In the genomic region with DNA sequence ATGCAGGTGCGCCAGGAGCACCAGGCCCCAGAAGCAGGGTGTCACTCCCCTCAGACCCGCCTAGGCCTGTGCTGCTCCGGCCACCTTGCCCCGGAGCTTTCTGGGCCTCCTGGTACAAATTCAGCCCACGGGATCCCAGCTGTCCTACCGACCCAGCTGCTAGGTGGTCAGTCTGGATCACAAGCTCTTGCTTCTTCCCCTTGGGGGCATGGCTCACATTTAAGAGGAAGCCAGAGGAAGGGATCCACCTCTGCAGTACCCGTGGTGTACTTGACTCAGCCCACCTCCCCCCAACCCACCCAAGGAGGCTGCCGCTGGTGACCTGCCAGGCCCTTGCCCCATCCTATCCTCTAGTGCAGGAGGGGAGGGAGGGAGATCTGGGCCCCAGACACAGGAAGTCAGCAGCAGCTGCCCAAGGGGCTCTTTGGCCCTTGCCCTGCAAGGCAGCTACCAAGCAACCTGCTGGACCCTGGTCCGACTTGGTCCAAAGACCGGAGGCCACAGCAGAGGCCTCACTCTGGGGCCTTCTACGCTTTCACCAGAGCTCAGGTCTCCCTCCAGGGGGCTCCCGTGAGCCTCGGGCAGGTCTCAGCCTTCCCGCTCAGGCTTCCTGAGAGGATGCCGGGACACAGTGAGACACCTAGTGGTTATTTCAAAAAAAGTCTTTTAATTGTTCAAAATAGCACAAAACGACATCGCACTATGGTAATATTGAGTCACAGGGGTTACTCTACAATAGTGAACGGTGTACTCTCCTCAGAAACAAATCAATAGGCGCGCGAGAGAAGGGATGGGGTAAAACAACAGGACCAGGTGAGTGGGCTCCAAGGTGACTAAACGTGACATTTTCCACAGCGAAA, we compare ENCODE assay signal across 8 cellular contexts. TPM values are rescaled to one million over a fixed set of nuclear protein-coding genes. Genes with fewer than 3 reads are reported as not detected.
DNase-seq lines count a peak whose midpoint lies in the region; ATAC-seq and TF ChIP-seq lines count a peak whose summit lies in the region.

No MANE protein-coding gene starts in this region.

- peak; percentile 85 for ATAC-seq in GM19463 (IDR thresholded peaks at IDR 0.05; ENCODE audit: unreplicated experiment)
- peak; percentile 92 for ATAC-seq in mucosa of descending colon

- peaks cover 0 to 12% (median 0%) of the 10 kb centered on the region in 3 donors for H3K27me3 Mint-ChIP-seq in CD14-positive monocyte (ENCODE audit: low read depth in 3 of 3)
- no peaks in the 10 kb centered on the region for H3K27me3 Mint-ChIP-seq in endodermal cell (ENCODE audit: insufficient read depth)

- H3K4me1 ChIP-seq in endodermal cell (ENCODE audit: control insufficient read depth, insufficient read depth, low read length) (no peaks in the 10 kb centered on the region), mucosa of descending colon (ENCODE audit: low read depth) (no peaks in the 10 kb centered on the region), stomach (peaks cover 0 to 49% (median 12%) of the 10 kb centered on the region in 4 donors)

- 40 to 54% methylated on average over 1 to 19 of the region's 23 CpGs for WGBS in endodermal cell (ENCODE audit: insufficient coverage in 1 of 2, insufficient read length in 1 of 2), 2 experiments
- 42 to 63% (median 45%) methylated on average over 22 to 23 of the region's 23 CpGs for WGBS in stomach, 5 donors

- TF ChIP-seq CTCF in CD14-positive monocyte (IDR thresholded peaks at IDR 0.05) (peak; percentile 84), endodermal cell (conservative IDR thresholded peaks at IDR 0.05) (peak; percentile 96), mucosa of descending colon (IDR thresholded peaks at IDR 0.05) (peak; percentile 64), stomach (IDR thresholded peaks at IDR 0.05) (peak in 5 of 7 experiments; percentile 52 to 84 (median 66))

- peaks cover 31% of the 10 kb centered on the region for H3K4me1 Mint-ChIP-seq in CD14-positive monocyte
- peaks cover 7% of the 10 kb centered on the region for H3K4me1 Mint-ChIP-seq in endodermal cell

- H3K9me3 Mint-ChIP-seq in CD14-positive monocyte (peaks cover 0 to 8% (median 0%) of the 10 kb centered on the region in 7 donors), endodermal cell (peaks cover 9% of the 10 kb centered on the region)

- H3K4me3 Mint-ChIP-seq in CD14-positive monocyte: no peak overlapping the region
- H3K4me3 Mint-ChIP-seq in endodermal cell: no peak overlapping the region

- no peak overlapping the region for H3K9ac ChIP-seq in endodermal cell (ENCODE audit: extremely low read depth, low read length, poor library complexity, severe bottlenecking)

- H3K27me3 ChIP-seq in endodermal cell (ENCODE audit: control insufficient read depth, insufficient read depth, low read length, poor library complexity, severe bottlenecking): no peaks in the 10 kb centered on the region
- peaks cover 0 to 9% (median 0%) of the 10 kb centered on the region in 3 donors for H3K27me3 ChIP-seq in stomach

- intact Hi-C loops in CD14-positive monocyte (cut with micrococcal nuclease): no loop called here
- intact Hi-C loops in mucosa of descending colon (cut with DNase I, micrococcal nuclease): no loop called here
- intact Hi-C loops in stomach (cut with DNase I; ENCODE audit: low total_unique reads): no loop called here

- H3K4me3 ChIP-seq in endodermal cell (ENCODE audit: low read length) (no peak overlapping the region), mucosa of descending colon (no peak overlapping the region), stomach (no peak overlapping the region)

- H3K9me3 ChIP-seq in endodermal cell (ENCODE audit: control insufficient read depth, low read length) (no peaks in the 10 kb centered on the region), mucosa of descending colon (no peaks in the 10 kb centered on the region), stomach (no peaks in the 10 kb centered on the region)

- H3K27ac Mint-ChIP-seq in CD14-positive monocyte: peak overlapping the region in 5 of 7 donors; percentile 19 to 75 (median 43)
- H3K27ac Mint-ChIP-seq in endodermal cell: peak overlapping the region; percentile 62

- H3K36me3 ChIP-seq in endodermal cell (ENCODE audit: control insufficient read depth, insufficient read depth, low read length) (peaks cover 14% of the 10 kb centered on the region), mucosa of descending colon (ENCODE audit: low read depth) (no peaks in the 10 kb centered on the region), stomach (peaks cover 21 to 45% (median 41%) of the 10 kb centered on the region in 4 donors)

- H3K27ac ChIP-seq in endodermal cell (ENCODE audit: low read depth, low read length): peak overlapping the region; percentile 80
- H3K27ac ChIP-seq in stomach: peak overlapping the region in 4 of 5 donors; percentile 41 to 79 (median 60)

- no peak for TF ChIP-seq POLR2A in stomach (IDR thresholded peaks at IDR 0.05)

- no peak for TF ChIP-seq EP300 in stomach (IDR thresholded peaks at IDR 0.05)

- H3K36me3 Mint-ChIP-seq in CD14-positive monocyte (peaks cover 25 to 45% of the 10 kb centered on the region in 2 donors), endodermal cell (ENCODE audit: low read depth) (peaks cover 42% of the 10 kb centered on the region)

- DNase-seq in CD14-positive monocyte (ENCODE audit: low spot score) (peak; percentile 84), HuH-7 (ENCODE audit: low spot score) (peak; percentile 81), NOMO-1 treated with dmso at 0.1 percent for 144 hours (lab: John Stamatoyannopoulos, UW; ENCODE audit: unreplicated experiment) (peak; percentile 34), endodermal cell (peak; percentile 90), mucosa of descending colon (peak; percentile 75 to 83 (median 83)), stomach (peak; percentile 82)
- peak; percentile 82 for DNase-seq in activated CD8-positive, alpha-beta memory T cell treated with anti-CD3 and anti-CD28 coated beads, Interleukin-2, amount 50 U/mL, for 48 hours

RNA-seq across cellular contexts. Expression of gene RENBP, which starts 2.7 kb away (rescaled TPM):
- 1 to 10 TPM; 2.7 to 3.8 TPM for polyA plus RNA-seq in CD14-positive monocyte
- total RNA-seq in endodermal cell: 10 to 100 TPM; 12.0 to 17.5 TPM
- 9.5 TPM for polyA plus RNA-seq in endodermal cell (2013, experiment 1 of 2)
- 7.5 TPM for polyA plus RNA-seq in endodermal cell (2013, experiment 2 of 2)
- total RNA-seq in mucosa of descending colon: 10 to 100 TPM in 2 of 3 donors, 1 to 10 TPM in 1; 3.5 to 21.2 (median 10.2) TPM
- total RNA-seq in stomach: 1 to 10 TPM in 2 of 5 donors, not detected in 3; 2.3 to 8.3 TPM
- 10 to 100 TPM in 1 of 3 donors, 1 to 10 TPM in 2; 4.4 to 12.7 (median 8.1) TPM for polyA plus RNA-seq in stomach

RNA-seq across cellular contexts. Expression of gene NAA10, which starts 12.3 kb away (rescaled TPM):
- 10 to 100 TPM; 46.7 to 47.9 TPM for polyA plus RNA-seq in CD14-positive monocyte
- 10 to 100 TPM; 91.6 to 99.3 TPM for total RNA-seq in endodermal cell
- polyA plus RNA-seq in endodermal cell (2013, experiment 1 of 2): 99.4 TPM
- 86.3 TPM for polyA plus RNA-seq in endodermal cell (2013, experiment 2 of 2)
- total RNA-seq in mucosa of descending colon: 10 to 100 TPM; 52.2 to 72.3 (median 68.9) TPM
- total RNA-seq in stomach: 10 to 100 TPM; 23.2 to 63.8 (median 35.6) TPM
- polyA plus RNA-seq in stomach: 100 to 1,000 TPM; 114 to 161 (median 125) TPM

RNA-seq across cellular contexts. Expression of gene ARHGAP4, which starts 21.1 kb away (rescaled TPM):
- 10 to 100 TPM; 51.5 to 64.4 TPM for polyA plus RNA-seq in CD14-positive monocyte
- total RNA-seq in endodermal cell: 10 to 100 TPM; 56.0 to 65.0 TPM
- 10.5 TPM for polyA plus RNA-seq in endodermal cell (2013, experiment 1 of 2)
- polyA plus RNA-seq in endodermal cell (2013, experiment 2 of 2): 10.0 TPM
- total RNA-seq in mucosa of descending colon: 10 to 100 TPM; 35.0 to 47.8 (median 36.7) TPM
- 10 to 100 TPM; 18.5 to 93.9 (median 67.7) TPM for total RNA-seq in stomach
- polyA plus RNA-seq in stomach: 10 to 100 TPM; 24.9 to 35.5 (median 25.2) TPM

RNA-seq across cellular contexts. Expression of gene HCFC1, which starts 24.5 kb away (rescaled TPM):
- polyA plus RNA-seq in CD14-positive monocyte: 1 to 10 TPM; 1.9 to 3.8 TPM
- 100 to 1,000 TPM in 1 of 2 donors, 10 to 100 TPM in 1; 93.4 to 112 TPM for total RNA-seq in endodermal cell
- 60.4 TPM for polyA plus RNA-seq in endodermal cell (2013, experiment 1 of 2)
- polyA plus RNA-seq in endodermal cell (2013, experiment 2 of 2): 63.4 TPM
- total RNA-seq in mucosa of descending colon: 10 to 100 TPM; 36.3 to 56.5 (median 48.2) TPM
- 10 to 100 TPM; 13.2 to 61.6 (median 35.3) TPM for total RNA-seq in stomach
- 10 to 100 TPM in 2 of 3 donors, 1 to 10 TPM in 1; 9.0 to 13.9 (median 12.6) TPM for polyA plus RNA-seq in stomach

RNA-seq across cellular contexts. Expression of gene TMEM187, which starts 25.4 kb away (rescaled TPM):
- polyA plus RNA-seq in CD14-positive monocyte (1 to 10 TPM; 2.8 to 4.9 TPM), stomach (1 to 10 TPM; 2.3 to 7.0 (median 6.3) TPM)
- total RNA-seq in endodermal cell (1 to 10 TPM; 4.8 to 8.1 TPM), mucosa of descending colon (1 to 10 TPM; 4.8 to 7.9 (median 7.8) TPM), stomach (10 to 100 TPM in 1 of 5 donors, 1 to 10 TPM in 2, under 1 TPM in 1, not detected in 1; 0.89 to 16.2 (median 2.9) TPM)
- 4.8 TPM for polyA plus RNA-seq in endodermal cell (2013, experiment 1 of 2)
- 5.3 TPM for polyA plus RNA-seq in endodermal cell (2013, experiment 2 of 2)

Comparison
In these comparisons a context has a peak if more than half of its experiments do, and no peak if none do; other contexts are left out.
1. DNase-seq: peak in every context shown above with its lines; median percentile 90 in endodermal cell; 84 in CD14-positive monocyte; 83 in mucosa of descending colon; 82 in activated CD8-positive, alpha-beta memory T cell treated with anti-CD3 and anti-CD28 coated beads, Interleukin-2, amount 50 U/mL, for 48 hours; 82 in stomach; 81 in HuH-7; 34 in NOMO-1 treated with dmso at 0.1 percent for 144 hours.